In genomic region chr11:62724171-62724570, GRCh38 we compare ENCODE assay signal across 11 cellular contexts. TPM values are rescaled to one million over a fixed set of nuclear protein-coding genes. Genes with fewer than 3 reads are reported as not detected.
DNase-seq lines count a peak whose midpoint lies in the region; ATAC-seq and TF ChIP-seq lines count a peak whose summit lies in the region.
"Had no signal": no experiment of that assay in that cellular context is flagged by ENCODE, and none has a peak within 500 bp of the region (broad histone marks: within the 10 kb centered on the region; RNA-seq: fewer than 3 reads in every experiment).

No MANE protein-coding gene starts in this region.

- H3K9me3 Mint-ChIP-seq in T-helper 2 cell treated with Interferon-gamma antibody and Interleukin-4, amounts not matched to agents 5 μg/mL and 100 μg/mL, for 36 hours: no peaks in the 10 kb centered on the region
- no peaks in the 10 kb centered on the region for H3K9me3 Mint-ChIP-seq in activated CD4-positive, alpha-beta memory T cell treated with anti-CD3 and anti-CD28 coated beads, Interleukin-2, amount 10 ng/mL, durations not matched to agents 7 days and 5 days

- H3K36me3 ChIP-seq in skeletal muscle satellite cell (ENCODE audit: insufficient read depth, low read length): peaks cover 60% of the 10 kb centered on the region

- H3K4me2 ChIP-seq in skeletal muscle satellite cell (ENCODE audit: low read length): peak overlapping the region; percentile 96

- no peaks in the 10 kb centered on the region for H3K27me3 ChIP-seq in skeletal muscle satellite cell (ENCODE audit: control insufficient read depth, insufficient read depth, low read length)
- H3K27me3 ChIP-seq: upper lobe of left lung had no signal

- CTCF ChIA-PET in activated CD4-positive, alpha-beta memory T cell treated with anti-CD3 and anti-CD28 coated beads, Interleukin-2, amount 10 ng/mL, durations not matched to agents 7 days and 5 days (lab: Charles Lee): interaction anchor here (0.9 to 1.8 kb wide), 4 partner anchors 44 to 157 kb away, joined by 3 to 5 read pairs (median 5); partner anchors contain the start of gene SLC3A2

- peak overlapping the region; percentile 91 for H3K9ac ChIP-seq in skeletal muscle satellite cell (ENCODE audit: low read depth, low read length)

- peaks cover 41% of the 10 kb centered on the region for H3K4me1 Mint-ChIP-seq in T-helper 2 cell treated with Interferon-gamma antibody and Interleukin-4, amounts not matched to agents 5 μg/mL and 100 μg/mL, for 36 hours (ENCODE audit: low read depth)
- peaks cover 57% of the 10 kb centered on the region for H3K4me1 Mint-ChIP-seq in activated CD4-positive, alpha-beta memory T cell treated with anti-CD3 and anti-CD28 coated beads, Interleukin-2, amount 10 ng/mL, durations not matched to agents 7 days and 5 days

- POLR2A ChIA-PET in activated CD4-positive, alpha-beta memory T cell treated with anti-CD3 and anti-CD28 coated beads, Interleukin-2, amount 10 ng/mL, durations not matched to agents 7 days and 5 days (lab: Charles Lee): interaction anchor here (0.9 to 9.9 kb wide), 11 partner anchors 12 to 157 kb away, joined by 3 to 234 read pairs (median 4); partner anchors contain the start of genes BSCL2, GNG3, SLC3A2 and TMEM179B

- H3K36me3 Mint-ChIP-seq in T-helper 2 cell treated with Interferon-gamma antibody and Interleukin-4, amounts not matched to agents 5 μg/mL and 100 μg/mL, for 36 hours (ENCODE audit: low read depth): peaks cover 77% of the 10 kb centered on the region
- peaks cover 84% of the 10 kb centered on the region for H3K36me3 Mint-ChIP-seq in activated CD4-positive, alpha-beta memory T cell treated with anti-CD3 and anti-CD28 coated beads, Interleukin-2, amount 10 ng/mL, durations not matched to agents 7 days and 5 days (ENCODE audit: low read depth)

- H3K27me3 Mint-ChIP-seq in T-helper 2 cell treated with Interferon-gamma antibody and Interleukin-4, amounts not matched to agents 5 μg/mL and 100 μg/mL, for 36 hours (ENCODE audit: low read depth): peaks cover 3% of the 10 kb centered on the region
- no peaks in the 10 kb centered on the region for H3K27me3 Mint-ChIP-seq in activated CD4-positive, alpha-beta memory T cell treated with anti-CD3 and anti-CD28 coated beads, Interleukin-2, amount 10 ng/mL, durations not matched to agents 7 days and 5 days

- H3K27ac Mint-ChIP-seq in T-helper 2 cell treated with Interferon-gamma antibody and Interleukin-4, amounts not matched to agents 5 μg/mL and 100 μg/mL, for 36 hours: peak overlapping the region; percentile 8
- H3K27ac Mint-ChIP-seq in activated CD4-positive, alpha-beta memory T cell treated with anti-CD3 and anti-CD28 coated beads, Interleukin-2, amount 10 ng/mL, durations not matched to agents 7 days and 5 days: no peak overlapping the region

- ATAC-seq in HG03108 (IDR thresholded peaks at IDR 0.05; ENCODE audit: unreplicated experiment): no peak

- DNase-seq in T-helper 2 cell treated with Interferon-gamma antibody and Interleukin-4, amounts not matched to agents 5 μg/mL and 100 μg/mL, for 36 hours (ENCODE audit: low spot score): no peak
- DNase-seq in T-helper 2 cell (no peak), fibroblast of the aortic adventitia (ENCODE audit: low read depth) (no peak), NCI-H1092 treated with DMSO at 0.1 percent for 48 hours (lab: John Stamatoyannopoulos, UW) (no peak), DMS153 treated with DMSO at 0.1 percent for 48 hours (lab: John Stamatoyannopoulos, UW; ENCODE audit: unreplicated experiment) (no peak)
- no peak for DNase-seq in activated CD4-positive, alpha-beta memory T cell treated with anti-CD3 and anti-CD28 coated beads, Interleukin-2, amount 10 ng/mL, durations not matched to agents 7 days and 5 days
- DNase-seq: upper lobe of left lung had no signal

- H3K9me3 ChIP-seq in skeletal muscle satellite cell (replicated peaks; ENCODE audit: low read length): no peaks in the 10 kb centered on the region
- H3K9me3 ChIP-seq: upper lobe of left lung had no signal

- no peak for TF ChIP-seq CTCF in fibroblast of the aortic adventitia (IDR thresholded peaks at IDR 0.05; ENCODE audit: insufficient read depth, low read length)

- H3K4me3 Mint-ChIP-seq in T-helper 2 cell treated with Interferon-gamma antibody and Interleukin-4, amounts not matched to agents 5 μg/mL and 100 μg/mL, for 36 hours: peak overlapping the region; percentile 99
- peak overlapping the region; percentile 87 for H3K4me3 Mint-ChIP-seq in activated CD4-positive, alpha-beta memory T cell treated with anti-CD3 and anti-CD28 coated beads, Interleukin-2, amount 10 ng/mL, durations not matched to agents 7 days and 5 days

- H3K4me3 ChIP-seq in fibroblast of the aortic adventitia (ENCODE audit: low read depth, low read length): peak overlapping the region; percentile 84
- H3K4me3 ChIP-seq in skeletal muscle satellite cell (ENCODE audit: low read length): peak overlapping the region; percentile 85

- H3K4me1 ChIP-seq in skeletal muscle satellite cell (ENCODE audit: control insufficient read depth, insufficient read depth, low read length): peaks cover 8% of the 10 kb centered on the region

RNA-seq across cellular contexts. Expression of gene HNRNPUL2, which starts 3.1 kb away (rescaled TPM):
- total RNA-seq in activated CD4-positive, alpha-beta memory T cell treated with anti-CD3 and anti-CD28 coated beads, Interleukin-2, amount 10 ng/mL, durations not matched to agents 7 days and 5 days: 10 to 100 TPM; 65.1 to 65.3 TPM
- total RNA-seq in fibroblast of the aortic adventitia (ENCODE audit: low replicate concordance): 10.4 and 16.7 TPM in 2 replicates
- 7.9 and 10.9 TPM in 2 replicates for total RNA-seq in skeletal muscle satellite cell (2012; rRNA removed)

RNA-seq across cellular contexts. Expression of gene TTC9C, which starts 4.1 kb away (rescaled TPM):
- 10 to 100 TPM; 48.3 to 48.4 TPM for total RNA-seq in activated CD4-positive, alpha-beta memory T cell treated with anti-CD3 and anti-CD28 coated beads, Interleukin-2, amount 10 ng/mL, durations not matched to agents 7 days and 5 days
- total RNA-seq in fibroblast of the aortic adventitia (ENCODE audit: low replicate concordance): 20.3 and 40.1 TPM in 2 replicates
- 34.2 and 45.4 TPM in 2 replicates for total RNA-seq in skeletal muscle satellite cell (2012; rRNA removed)

RNA-seq across cellular contexts. Expression of gene GNG3, which starts 16.7 kb away (rescaled TPM):
- total RNA-seq in activated CD4-positive, alpha-beta memory T cell treated with anti-CD3 and anti-CD28 coated beads, Interleukin-2, amount 10 ng/mL, durations not matched to agents 7 days and 5 days: not detected
- not detected in 2 replicates for total RNA-seq in fibroblast of the aortic adventitia (ENCODE audit: low replicate concordance)
- total RNA-seq in skeletal muscle satellite cell (2012; rRNA removed): not detected in 2 replicates
- total RNA-seq: dermis microvascular lymphatic vessel endothelial cell; T-helper 2 cell treated with Interferon-gamma antibody and Interleukin-4, amounts not matched to agents 100 ng/mL and 5 ng/mL, for 36 hours; upper lobe of left lung had no signal

RNA-seq across cellular contexts. Expression of gene BSCL2, which starts 16.9 kb away (rescaled TPM):
- total RNA-seq in activated CD4-positive, alpha-beta memory T cell treated with anti-CD3 and anti-CD28 coated beads, Interleukin-2, amount 10 ng/mL, durations not matched to agents 7 days and 5 days: 10 to 100 TPM; 24.2 to 28.9 TPM
- 34.4 and 43.5 TPM in 2 replicates for total RNA-seq in fibroblast of the aortic adventitia (ENCODE audit: low replicate concordance)
- total RNA-seq in skeletal muscle satellite cell (2012; rRNA removed): 32.1 and 33.0 TPM in 2 replicates

RNA-seq across cellular contexts. Expression of gene ZBTB3, which starts 29.8 kb away (rescaled TPM):
- total RNA-seq in activated CD4-positive, alpha-beta memory T cell treated with anti-CD3 and anti-CD28 coated beads, Interleukin-2, amount 10 ng/mL, durations not matched to agents 7 days and 5 days: 10 to 100 TPM; 13.3 to 13.4 TPM
- total RNA-seq in fibroblast of the aortic adventitia (ENCODE audit: low replicate concordance): 4.2 and 13.4 TPM in 2 replicates
- total RNA-seq in skeletal muscle satellite cell (2012; rRNA removed): 11.9 and 12.7 TPM in 2 replicates
